Comparison of ENCODE assay signal across 8 cellular contexts in the genomic region with DNA sequence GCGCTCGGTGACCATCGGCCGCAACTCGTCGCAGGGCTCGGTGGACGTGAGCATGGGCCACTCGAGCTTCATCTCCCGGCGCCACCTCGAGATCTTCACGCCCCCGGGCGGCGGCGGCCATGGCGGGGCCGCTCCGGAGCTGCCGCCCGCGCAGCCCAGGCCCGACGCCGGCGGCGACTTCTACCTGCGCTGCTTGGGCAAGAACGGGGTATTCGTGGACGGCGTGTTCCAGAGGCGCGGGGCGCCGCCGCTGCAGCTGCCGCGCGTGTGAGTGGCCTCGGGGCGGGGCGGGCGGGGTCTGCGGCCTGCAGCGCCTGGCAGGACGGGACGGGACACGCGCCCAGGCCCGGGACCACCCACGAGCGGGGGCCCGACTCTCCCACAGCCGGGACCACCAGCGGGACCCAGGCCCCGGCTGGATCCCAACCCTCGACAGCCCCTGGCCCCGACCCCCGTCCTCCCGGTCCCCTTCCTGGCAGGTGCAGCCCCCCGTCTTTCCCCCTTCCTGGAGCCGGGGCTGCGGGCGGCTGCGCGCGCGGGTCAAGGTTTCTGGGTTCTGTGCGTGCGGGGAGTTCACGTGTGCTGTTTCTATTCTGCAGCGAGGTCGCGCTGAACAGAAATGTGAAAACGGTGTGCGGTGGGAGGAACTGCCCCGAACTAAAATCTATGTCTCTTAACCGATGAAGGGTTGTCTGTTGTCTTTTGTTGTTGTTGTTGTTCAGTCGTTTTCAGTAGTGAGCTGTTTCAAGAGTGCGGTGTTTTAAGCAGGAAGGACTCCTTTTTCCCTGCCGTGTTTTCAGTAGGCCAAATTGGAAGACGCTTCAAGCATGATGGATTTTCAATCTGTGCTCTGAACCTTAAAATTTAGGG. TPM values are rescaled to one million over a fixed set of nuclear protein-coding genes. Genes with fewer than 3 reads are reported as not detected.
DNase-seq lines count a peak whose midpoint lies in the region; ATAC-seq, FAIRE-seq and TF ChIP-seq lines count a peak whose summit lies in the region.

No MANE protein-coding gene starts in this region.

- H3K36me3 ChIP-seq in brain microvascular endothelial cell (replicated peaks) (no peaks in the 10 kb centered on the region), kidney (ENCODE audit: control insufficient read depth in 1 of 2, insufficient read depth in 2 of 2, low read length in 2 of 2) (no peaks in the 10 kb centered on the region)

- ATAC-seq in HG02678 (IDR thresholded peaks at IDR 0.05; ENCODE audit: unreplicated experiment): peak; percentile 5
- no peak for ATAC-seq in GM19452 (IDR thresholded peaks at IDR 0.05; ENCODE audit: unreplicated experiment)

- H3K27me3 ChIP-seq in brain microvascular endothelial cell (replicated peaks): no peaks in the 10 kb centered on the region

- H3K4me1 ChIP-seq in kidney (ENCODE audit: control insufficient read depth in 1 of 2, insufficient read depth in 1 of 2, low read depth in 1 of 2, low read length in 2 of 2): peaks cover 4 to 6% of the 10 kb centered on the region in 2 donors

- H3K9ac ChIP-seq in kidney (ENCODE audit: low read length in 2 of 2): peak overlapping the region; percentile 52 to 69

- intact Hi-C loops in kidney (cut with DNase I): no loop called here

- no peaks in the 10 kb centered on the region for H3K9me3 ChIP-seq in kidney (ENCODE audit: control insufficient read depth in 1 of 2, low read length in 2 of 2)

- peak; percentile 45 for DNase-seq in Daoy (ENCODE audit: low read depth)
- DNase-seq in T-helper 1 cell: peak; percentile 16 to 53 (median 23)
- no peak for DNase-seq in brain microvascular endothelial cell
- peak; percentile 80 for DNase-seq in kidney
- DNase-seq in stimulated activated CD4-positive, alpha-beta T cell treated with anti-CD3 and anti-CD28 coated beads, Interleukin-1b, Interleukin-23, amount 100 ng/mL, for 4 hours (ENCODE audit: low read depth in 2 of 2): peak; percentile 14 to 21
- no peak for DNase-seq in GM19240 (ENCODE audit: insufficient read length, low spot score)

- no peak for TF ChIP-seq CTCF in brain microvascular endothelial cell (IDR thresholded peaks at IDR 0.05; ENCODE audit: low read depth, low read length, missing control alignments)
- no peak for TF ChIP-seq CTCF in kidney (IDR thresholded peaks at IDR 0.05; ENCODE audit: borderline replicate concordance, extremely low read depth, insufficient read depth)

- no peak for FAIRE-seq in kidney (lab: Jason Lieb, UNC)

- H3K27ac ChIP-seq in brain microvascular endothelial cell (peak overlapping the region; percentile 62), kidney (ENCODE audit: low read depth in 2 of 2, low read length in 2 of 2) (peak overlapping the region; percentile 60 to 67)

- in situ Hi-C loops in brain microvascular endothelial cell (cut with HindIII; ENCODE audit: low pct_ligation_motif_present, low sequenced_read_pairs): no loop called here

- H3K4me3 ChIP-seq in brain microvascular endothelial cell (ENCODE audit: low read depth, low read length): peak overlapping the region; percentile 71
- H3K4me3 ChIP-seq in kidney (ENCODE audit: low read length in 2 of 2): peak overlapping the region; percentile 55 to 80

RNA-seq across cellular contexts. Expression of a gene that starts 0.7 kb away (rescaled TPM):
- 18.2 and 23.1 TPM in 2 replicates for total RNA-seq in Daoy (2014; rRNA removed; shearing (Covaris generic))
- 37.9 TPM for total RNA-seq in kidney
- polyA plus RNA-seq in kidney (ENCODE audit: insufficient read depth, low read depth, low replicate concordance): 13.5 TPM

Comparison
In these comparisons a context has a peak if more than half of its experiments do, and no peak if none do; other contexts are left out.
1. DNase-seq: peak in Daoy (single experiment), T-helper 1 cell (5 of 5), kidney (single experiment) and stimulated activated CD4-positive, alpha-beta T cell treated with anti-CD3 and anti-CD28 coated beads, Interleukin-1b, Interleukin-23, amount 100 ng/mL, for 4 hours (2 of 2); none in brain microvascular endothelial cell (single experiment) and GM19240 (single experiment).